ENCODE assay signal across 19 cellular contexts in the genomic region with DNA sequence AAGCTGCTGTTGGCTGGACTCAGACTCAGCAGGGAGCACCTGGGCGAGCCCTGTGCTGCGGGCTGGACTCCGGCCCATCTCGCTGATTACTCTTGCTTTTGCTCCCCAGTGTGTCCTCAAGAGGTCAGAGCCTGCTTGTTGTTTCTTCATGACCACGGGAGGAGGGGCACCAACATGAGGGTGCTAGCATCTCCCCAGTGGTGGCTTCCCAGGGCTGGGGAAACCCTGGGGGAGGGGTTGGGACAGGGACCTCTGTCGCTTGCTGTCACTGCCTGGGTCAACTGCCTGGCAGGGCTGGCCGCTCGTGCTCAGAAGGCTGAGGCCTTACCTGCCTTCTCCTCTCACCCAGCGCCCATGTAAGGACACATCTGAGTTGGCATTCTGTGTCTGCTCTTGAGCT.
DNase-seq lines count a peak whose midpoint lies in the region; ATAC-seq and TF ChIP-seq lines count a peak whose summit lies in the region.
"Had no signal": no experiment of that assay in that cellular context is flagged by ENCODE, and none has a peak within 500 bp of the region (broad histone marks: within the 10 kb centered on the region; RNA-seq: fewer than 3 reads in every experiment).

No MANE protein-coding gene starts in this region.

- TF ChIP-seq CTCF in heart left ventricle (IDR thresholded peaks at IDR 0.05) (no peak), uterus (IDR thresholded peaks at IDR 0.05) (no peak)

- H3K4ac ChIP-seq in mesenchymal stem cell (ENCODE audit: low read depth in 1 of 2, low read length in 2 of 2): no peak overlapping the region

- peaks cover 0 to 5% (median 0%) of the 10 kb centered on the region in 12 donors for H3K9me3 ChIP-seq in heart left ventricle
- H3K9me3 ChIP-seq in mesenchymal stem cell (ENCODE audit: control insufficient read depth, low read length): no peaks in the 10 kb centered on the region
- no peaks in the 10 kb centered on the region for H3K9me3 ChIP-seq in uterus
- H3K9me3 ChIP-seq: A549, MG63 had no signal

- no peaks in the 10 kb centered on the region for H3K4me1 ChIP-seq in heart left ventricle
- H3K4me1 ChIP-seq in mesenchymal stem cell (ENCODE audit: control insufficient read depth, insufficient read depth, low read depth, low read length): peaks cover 36% of the 10 kb centered on the region
- H3K4me1 ChIP-seq in uterus: no peaks in the 10 kb centered on the region

- H2AK5ac ChIP-seq in mesenchymal stem cell (ENCODE audit: low read length, severe bottlenecking): peak overlapping the region; percentile 21

- no peak overlapping the region for H4K91ac ChIP-seq in mesenchymal stem cell (ENCODE audit: low read length)

- H2BK12ac ChIP-seq in mesenchymal stem cell (ENCODE audit: low read length in 2 of 2): no peak overlapping the region

- no peaks in the 10 kb centered on the region for H3K36me3 ChIP-seq in heart left ventricle
- H3K36me3 ChIP-seq in mesenchymal stem cell (ENCODE audit: control insufficient read depth in 1 of 2, insufficient read depth in 2 of 2, low read depth in 1 of 2, low read length in 2 of 2): no peaks in the 10 kb centered on the region
- H3K36me3 ChIP-seq in uterus: no peaks in the 10 kb centered on the region
- H3K36me3 ChIP-seq: MG63 had no signal

- no peak overlapping the region for H3K27ac ChIP-seq in heart left ventricle
- H3K27ac ChIP-seq in mesenchymal stem cell (ENCODE audit: low read length, poor library complexity, severe bottlenecking): no peak overlapping the region
- H3K27ac ChIP-seq in uterus: no peak overlapping the region
- H3K27ac ChIP-seq: PC-9 had no signal

- DNase-seq in cardiac septum (ENCODE audit: low spot score) (peak; percentile 44), heart left ventricle (no peak), SW480 (ENCODE audit: low spot score) (peak; percentile 49), mesenchymal stem cell (no peak), ureter (ENCODE audit: low spot score) (peak; percentile 36), uterus (no peak)
- no peak for DNase-seq in activated naive CD4-positive, alpha-beta T cell treated with anti-CD3 and anti-CD28 coated beads, Interleukin-2, amount 50 U/mL, for 16 hours
- DNase-seq: EL, GF-D8, NCI-H1694 treated with DMSO at 0.1 percent for 48 hours, NCI-H2081 treated with DMSO at 0.1 percent for 48 hours, NCI-H2171 treated with DMSO at 0.1 percent for 48 hours, NCI-H524 treated with DMSO at 0.1 percent for 48 hours, NCI-H82, RPMI8226, SHP77 had no signal

- intact Hi-C loops in cardiac septum (cut with DNase I): no loop called here
- intact Hi-C loops in heart left ventricle (cut with DNase I): no loop called here
- intact Hi-C loops in uterus (cut with DNase I; ENCODE audit: low total_unique reads): no loop called here

- H2AFZ ChIP-seq in mesenchymal stem cell (ENCODE audit: low read depth, low read length): no peak overlapping the region
- H2AFZ ChIP-seq: PC-9 had no signal

- H3K4me2 ChIP-seq in mesenchymal stem cell (ENCODE audit: low read length, poor library complexity, severe bottlenecking): no peak overlapping the region
- H3K4me2 ChIP-seq: A549, PC-9 had no signal

- no peak overlapping the region for H2BK120ac ChIP-seq in mesenchymal stem cell (ENCODE audit: low read depth, low read length)

- no peak overlapping the region for H3K18ac ChIP-seq in mesenchymal stem cell (ENCODE audit: low read depth in 1 of 2, low read length in 2 of 2)

- TF ChIP-seq POLR2A in heart left ventricle (IDR thresholded peaks at IDR 0.05) (no peak), uterus (IDR thresholded peaks at IDR 0.05) (no peak)

- no peak overlapping the region for H3K14ac ChIP-seq in mesenchymal stem cell (ENCODE audit: low read length in 2 of 2)

- no peak overlapping the region for H2BK5ac ChIP-seq in mesenchymal stem cell (ENCODE audit: low read depth, low read length, poor library complexity, severe bottlenecking)

- H4K8ac ChIP-seq in mesenchymal stem cell (ENCODE audit: low read length): no peak overlapping the region

- H3K4me3 ChIP-seq in heart left ventricle (no peak overlapping the region), mesenchymal stem cell (ENCODE audit: insufficient read depth in 1 of 2, low read depth in 1 of 2, low read length in 2 of 2) (peak overlapping the region in 1 of 2 experiments; percentile 21), uterus (no peak overlapping the region)
- H3K4me3 ChIP-seq: A549, MG63, PC-9 had no signal

- whole genome bisulfite sequencing in heart left ventricle, 4 donors: 78 to 85% (median 80%) methylated on average over 9 of the region's 9 CpGs
- 76% methylated on average over 9 of the region's 9 CpGs for WGBS in mesenchymal stem cell

- H3K79me1 ChIP-seq in mesenchymal stem cell (replicated peaks; ENCODE audit: low read length, poor library complexity, severe bottlenecking): no peaks in the 10 kb centered on the region

- no peak for ATAC-seq in heart left ventricle

- peaks cover 0 to 9% (median 3%) of the 10 kb centered on the region in 9 donors for H3K27me3 ChIP-seq in heart left ventricle
- H3K27me3 ChIP-seq in mesenchymal stem cell (ENCODE audit: control insufficient read depth in 1 of 2, insufficient read depth in 1 of 2, low read length in 2 of 2): no peaks in the 10 kb centered on the region
- H3K27me3 ChIP-seq in uterus: no peaks in the 10 kb centered on the region
- H3K27me3 ChIP-seq: MG63 had no signal

- no peak overlapping the region for H3K9ac ChIP-seq in mesenchymal stem cell (ENCODE audit: low read length)

- no peak overlapping the region for H2BK15ac ChIP-seq in mesenchymal stem cell (ENCODE audit: low read depth, poor library complexity, severe bottlenecking)

- peak overlapping the region in 1 of 2 experiments; percentile 52 for H3K23ac ChIP-seq in mesenchymal stem cell (ENCODE audit: low read length in 2 of 2)

Comparison
In these comparisons a context has a peak if more than half of its experiments do, and no peak if none do; other contexts are left out.
1. DNase-seq: peak in cardiac septum (single experiment), SW480 (single experiment) and ureter (single experiment); none in heart left ventricle (0 of 5), mesenchymal stem cell (single experiment), uterus (0 of 2) and activated naive CD4-positive, alpha-beta T cell treated with anti-CD3 and anti-CD28 coated beads, Interleukin-2, amount 50 U/mL, for 16 hours (single experiment).